In the genomic region with DNA sequence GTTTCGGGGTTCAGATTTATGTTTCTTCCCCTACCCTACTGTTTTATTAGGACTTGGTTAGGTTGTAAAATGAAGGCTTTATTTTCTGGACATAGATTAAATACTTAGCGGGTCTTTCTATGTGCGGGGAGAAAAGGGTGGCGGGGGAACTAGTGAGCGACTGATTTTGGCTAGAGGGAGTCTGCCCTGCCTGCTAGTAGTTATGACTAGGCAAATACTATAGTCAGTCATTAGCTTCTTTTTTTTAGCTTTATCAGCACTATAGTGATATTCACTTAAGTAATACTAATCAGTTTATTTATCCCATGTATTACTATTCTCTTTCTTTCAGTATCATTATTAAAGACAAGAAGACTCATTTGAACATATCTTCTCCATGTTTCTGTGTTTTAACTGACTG, we compare ENCODE assay signal across 19 cellular contexts. TPM values are rescaled to one million over a fixed set of nuclear protein-coding genes. Genes with fewer than 3 reads are reported as not detected.
A peak's percentile ranks its signal among the peaks of the same experiment; 100 is the strongest.
DNase-seq lines count a peak whose midpoint lies in the region; ATAC-seq and TF ChIP-seq lines count a peak whose summit lies in the region.
"Had no signal": no experiment of that assay in that cellular context is flagged by ENCODE, and none has a peak within 500 bp of the region (broad histone marks: within the 10 kb centered on the region; RNA-seq: fewer than 3 reads in every experiment).

No MANE protein-coding gene starts in this region.

- H3K4me1 ChIP-seq in BE2C (peaks cover 15% of the 10 kb centered on the region), iPS-20b (ENCODE audit: insufficient read depth, low read length) (peaks cover 45% of the 10 kb centered on the region; the same call in 1 of the 2 replicates), neural progenitor cell (peaks cover 51% of the 10 kb centered on the region)
- H3K4me1 ChIP-seq: SJSA1 had no signal

- H3K27me3 Mint-ChIP-seq in brain (peaks cover 29% of the 10 kb centered on the region), neural progenitor cell (ENCODE audit: insufficient read depth, low read depth) (peaks cover 16% of the 10 kb centered on the region)
- H3K27me3 Mint-ChIP-seq in activated CD8-positive, alpha-beta T cell treated with anti-CD3 and anti-CD28 coated beads for 36 hours, result peaks cover 37% of the 10 kb centered on the region

- ATAC-seq in GM21360 (IDR thresholded peaks at IDR 0.05; ENCODE audit: unreplicated experiment), result no peak
- no peak for ATAC-seq in activated CD8-positive, alpha-beta T cell treated with anti-CD3 and anti-CD28 coated beads for 36 hours

- H3K27ac Mint-ChIP-seq in brain, result peak overlapping the region; percentile 66 to 89 (median 85)
- H3K27ac Mint-ChIP-seq in neural progenitor cell, result no peak overlapping the region
- H3K27ac Mint-ChIP-seq in activated CD8-positive, alpha-beta T cell treated with anti-CD3 and anti-CD28 coated beads for 36 hours, result no peak overlapping the region
- H3K27ac Mint-ChIP-seq: CD4-positive, alpha-beta T cell; IgD-negative memory B cell had no signal

- CTCF ChIA-PET in activated CD8-positive, alpha-beta T cell treated with anti-CD3 and anti-CD28 coated beads for 36 hours (lab: Charles Lee), result no interaction called here

- no peak overlapping the region for H2AFZ ChIP-seq in neural progenitor cell (replicated peaks)

- H3K9me3 ChIP-seq in BE2C (no peaks in the 10 kb centered on the region), iPS-20b (ENCODE audit: insufficient read depth, low read depth, low read length) (no peaks in the 10 kb centered on the region), neural progenitor cell (ENCODE audit: low read depth) (no peaks in the 10 kb centered on the region), MG63 (no peaks in the 10 kb centered on the region)
- H3K9me3 ChIP-seq: SJSA1 had no signal

- H3K79me2 ChIP-seq in neural progenitor cell (ENCODE audit: low read depth), result peaks cover 69% of the 10 kb centered on the region

- H3K4me3 Mint-ChIP-seq in brain (peak overlapping the region; percentile 89 to 94 (median 93)), neural progenitor cell (peak overlapping the region; percentile 27)
- H3K4me3 Mint-ChIP-seq in activated CD8-positive, alpha-beta T cell treated with anti-CD3 and anti-CD28 coated beads for 36 hours, result no peak overlapping the region
- H3K4me3 Mint-ChIP-seq: IgD-negative memory B cell had no signal

- H3K36me3 Mint-ChIP-seq in brain (no peaks in the 10 kb centered on the region), neural progenitor cell (no peaks in the 10 kb centered on the region)
- no peaks in the 10 kb centered on the region for H3K36me3 Mint-ChIP-seq in activated CD8-positive, alpha-beta T cell treated with anti-CD3 and anti-CD28 coated beads for 36 hours (ENCODE audit: low read depth)
- H3K36me3 Mint-ChIP-seq: IgD-negative memory B cell had no signal

- H3K9me3 Mint-ChIP-seq in brain (no peaks in the 10 kb centered on the region), neural progenitor cell (no peaks in the 10 kb centered on the region)
- H3K9me3 Mint-ChIP-seq in activated CD8-positive, alpha-beta T cell treated with anti-CD3 and anti-CD28 coated beads for 36 hours, result no peaks in the 10 kb centered on the region

- H3K9ac ChIP-seq in iPS-20b (ENCODE audit: low read depth, low read length), result no peak overlapping the region
- H3K9ac ChIP-seq in neural progenitor cell, result no peak overlapping the region

- H3F3A ChIP-seq in neural progenitor cell (ENCODE audit: low read depth), result peaks cover 34% of the 10 kb centered on the region

- DNase-seq in BE2C, result no peak
- DNase-seq in neural progenitor cell (ENCODE audit: low spot score), result no peak
- no peak for DNase-seq in MG63
- DNase-seq in NCI-H2029 treated with DMSO at 0.1 percent for 48 hours (lab: John Stamatoyannopoulos, UW), result no peak
- no peak for DNase-seq in activated CD8-positive, alpha-beta T cell treated with anti-CD3 and anti-CD28 coated beads for 36 hours
- DNase-seq: CD4-positive, alpha-beta T cell; COR-L47; DMS79; HCEC 1CT; NCI-H1694 treated with DMSO at 0.1 percent for 48 hours; NCI-H446; NCI-H526; OCI-M1 had no signal

- intact Hi-C loops in activated CD8-positive, alpha-beta T cell treated with anti-CD3 and anti-CD28 coated beads for 36 hours (cut with micrococcal nuclease), result no loop called here

- H3K27me3 ChIP-seq in BE2C (no peaks in the 10 kb centered on the region), iPS-20b (ENCODE audit: insufficient read depth, low read length) (peaks cover 20% of the 10 kb centered on the region), neural progenitor cell (no peaks in the 10 kb centered on the region), MG63 (peaks cover 7% of the 10 kb centered on the region; the same call in 1 of the 2 replicates)

- H3K27ac ChIP-seq in iPS-20b (ENCODE audit: low read length) (no peak overlapping the region), neural progenitor cell (no peak overlapping the region)
- H3K27ac ChIP-seq: SJSA1 had no signal

- no peaks in the 10 kb centered on the region for H4K20me1 ChIP-seq in neural progenitor cell (ENCODE audit: low read depth)

- H3K4me1 Mint-ChIP-seq in brain (peaks cover 62% of the 10 kb centered on the region), neural progenitor cell (peaks cover 53% of the 10 kb centered on the region)
- H3K4me1 Mint-ChIP-seq in activated CD8-positive, alpha-beta T cell treated with anti-CD3 and anti-CD28 coated beads for 36 hours (ENCODE audit: low read depth), result peaks cover 19% of the 10 kb centered on the region

- peak overlapping the region; percentile 88 for H3K4me2 ChIP-seq in neural progenitor cell

- POLR2A ChIA-PET in activated CD8-positive, alpha-beta T cell treated with anti-CD3 and anti-CD28 coated beads for 36 hours (lab: Charles Lee), result no interaction called here

- no peaks in the 10 kb centered on the region for H3K36me3 ChIP-seq in BE2C
- no peaks in the 10 kb centered on the region for H3K36me3 ChIP-seq in iPS-20b (ENCODE audit: insufficient read depth, low read depth, low read length)
- H3K36me3 ChIP-seq in neural progenitor cell, result no peaks in the 10 kb centered on the region
- H3K36me3 ChIP-seq in MG63, result no peaks in the 10 kb centered on the region
- H3K36me3 ChIP-seq: SJSA1 had no signal

- peak overlapping the region; percentile 88 for H3K4me3 ChIP-seq in BE2C (ENCODE audit: low read depth, low read length)
- peak overlapping the region; percentile 93; the same call in 1 of the 2 replicates for H3K4me3 ChIP-seq in iPS-20b (ENCODE audit: low read length)
- H3K4me3 ChIP-seq in neural progenitor cell, result peak overlapping the region; percentile 82
- no peak overlapping the region for H3K4me3 ChIP-seq in MG63
- H3K4me3 ChIP-seq: SJSA1 had no signal

- no peak for TF ChIP-seq CTCF in BE2C (IDR thresholded peaks at IDR 0.05; ENCODE audit: low read depth, low read length)
- no peak for TF ChIP-seq CTCF in brain (conservative IDR thresholded peaks at IDR 0.05)
- no peak for TF ChIP-seq CTCF in neural progenitor cell (IDR thresholded peaks at IDR 0.05)
- no peak for TF ChIP-seq CTCF in activated CD8-positive, alpha-beta T cell treated with anti-CD3 and anti-CD28 coated beads for 36 hours (IDR thresholded peaks at IDR 0.05)

RNA-seq across cellular contexts. Expression of a gene that starts 3.7 kb away (rescaled TPM):
- polyA plus RNA-seq in BE2C (2012; ENCODE audit: insufficient read depth, insufficient read length, low read depth), result 20.3 TPM
- polyA plus RNA-seq in brain (ENCODE audit: insufficient read depth, low read depth, low replicate concordance), result 5.9 TPM
- 6.8 and 13.3 TPM in 2 replicates for total RNA-seq in neural progenitor cell (ENCODE audit: low replicate concordance)
- total RNA-seq in MG63 (2014; rRNA removed; shearing (Covaris generic); ENCODE audit: low replicate concordance), result not detected in 2 replicates
- under 1 TPM in 1 of 2 experiments, not detected in 1; 0.38 TPM for total RNA-seq in activated CD8-positive, alpha-beta T cell treated with anti-CD3 and anti-CD28 coated beads for 36 hours
- total RNA-seq: SJSA1 had no signal
- polyA plus RNA-seq: BJ, IgD-negative memory B cell had no signal

Comparison
In these comparisons a context has a peak if more than half of its experiments do, and no peak if none do; other contexts are left out.
1. H3K27ac Mint-ChIP-seq: peak in brain (5 of 5); none in neural progenitor cell (single experiment) and activated CD8-positive, alpha-beta T cell treated with anti-CD3 and anti-CD28 coated beads for 36 hours (single experiment).